ENCODE assay signal across 8 cellular contexts in genomic region chr3:148077318-148077923, GRCh38.
A peak's percentile ranks its signal among the peaks of the same experiment; 100 is the strongest.
DNase-seq lines count a peak whose midpoint lies in the region; ATAC-seq, FAIRE-seq and TF ChIP-seq lines count a peak whose summit lies in the region.

No MANE protein-coding gene starts in this region.

- TF ChIP-seq CTCF in DOHH2 (IDR thresholded peaks at IDR 0.05; ENCODE audit: low read depth, low read length, poor library complexity, severe bottlenecking) (peak; percentile 53), HFF-Myc (IDR thresholded peaks at IDR 0.05; ENCODE audit: low read depth, low read length, missing control alignments) (peak; percentile 33), RWPE2 (IDR thresholded peaks at IDR 0.05; ENCODE audit: poor library complexity, severe bottlenecking) (peak; percentile 86)

- ATAC-seq in RWPE2 (ENCODE audit: low read depth) (no peak), HG03460 (IDR thresholded peaks at IDR 0.05; ENCODE audit: unreplicated experiment) (no peak)

- H3K36me3 ChIP-seq in DOHH2 (ENCODE audit: control insufficient read depth, low read length) (no peaks in the 10 kb centered on the region), RWPE2 (ENCODE audit: low read depth) (no peaks in the 10 kb centered on the region)

- H3F3A ChIP-seq in DOHH2 (ENCODE audit: control insufficient read depth, insufficient read depth), result no peaks in the 10 kb centered on the region

- no peaks in the 10 kb centered on the region for H3K9me3 ChIP-seq in DOHH2 (ENCODE audit: control insufficient read depth, insufficient read depth, low read length)
- H3K9me3 ChIP-seq in RWPE2 (ENCODE audit: severe bottlenecking), result no peaks in the 10 kb centered on the region

- peak; percentile 97 for FAIRE-seq in islet of Langerhans (lab: Jason Lieb, UNC)

- no peaks in the 10 kb centered on the region for H3K79me2 ChIP-seq in DOHH2 (ENCODE audit: control insufficient read depth, low read length)

- DNase-seq in HFF-Myc (ENCODE audit: extremely low read depth, low read depth) (no peak), RWPE2 (ENCODE audit: low spot score) (no peak), NCI-H446 treated with DMSO at 0.1 percent for 48 hours (lab: John Stamatoyannopoulos, UW) (no peak), NCI-H187 treated with DMSO at 0.1 percent for 48 hours (lab: John Stamatoyannopoulos, UW) (no peak), activated T-cell treated with anti-CD3 and anti-CD28 coated beads for 4 hours (no peak)

- H3K4me2 ChIP-seq in DOHH2 (ENCODE audit: low read length), result no peak overlapping the region

- no peaks in the 10 kb centered on the region for H4K20me1 ChIP-seq in DOHH2 (ENCODE audit: control insufficient read depth, insufficient read depth, low read depth, low read length)

- no peaks in the 10 kb centered on the region for H3K9me2 ChIP-seq in DOHH2 (replicated peaks; ENCODE audit: control insufficient read depth, low read length)

- no peaks in the 10 kb centered on the region for H3K27me3 ChIP-seq in DOHH2 (ENCODE audit: control insufficient read depth, low read length)
- H3K27me3 ChIP-seq in RWPE2 (ENCODE audit: insufficient read depth, poor library complexity, severe bottlenecking), result peaks cover 13% of the 10 kb centered on the region

- H3K27ac ChIP-seq in DOHH2 (ENCODE audit: low read depth, low read length) (no peak overlapping the region), RWPE2 (ENCODE audit: poor library complexity, severe bottlenecking) (no peak overlapping the region)

- H3K4me1 ChIP-seq in DOHH2 (ENCODE audit: control insufficient read depth, low read length), result no peaks in the 10 kb centered on the region
- no peaks in the 10 kb centered on the region for H3K4me1 ChIP-seq in RWPE2 (ENCODE audit: insufficient read depth, poor library complexity, severe bottlenecking)

- H3K4me3 ChIP-seq in DOHH2 (ENCODE audit: low read length), result no peak overlapping the region
- no peak overlapping the region for H3K4me3 ChIP-seq in HFF-Myc (replicated peaks; ENCODE audit: low read depth, low read length)
- H3K4me3 ChIP-seq in RWPE2 (ENCODE audit: severe bottlenecking), result no peak overlapping the region

Comparison
In these comparisons a context has a peak if more than half of its experiments do, and no peak if none do; other contexts are left out.
1. CTCF ChIP-seq: peak in every context shown above with its lines; median percentile 86 in RWPE2; 53 in DOHH2; 33 in HFF-Myc.